18 cellular contexts compared by ENCODE assay signal in the genomic region with DNA sequence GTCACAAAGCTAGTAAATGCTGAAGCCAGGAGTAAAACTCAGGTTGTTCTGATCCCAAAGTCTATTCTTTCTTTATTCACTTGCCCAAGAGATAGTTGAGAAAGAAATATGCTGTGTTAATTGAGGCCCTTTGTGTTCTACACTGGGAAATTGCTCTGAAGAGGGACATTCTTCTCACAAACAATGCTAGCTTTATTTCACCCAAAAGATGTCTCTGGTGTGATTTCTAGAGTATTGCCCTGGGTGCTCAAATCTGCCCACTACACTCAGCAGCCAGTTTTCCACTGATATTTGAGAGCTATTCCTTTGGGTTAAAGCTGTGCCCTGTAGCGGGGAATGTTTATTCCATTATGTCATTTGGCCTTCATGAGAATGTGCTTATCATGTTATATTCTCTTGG. TPM values are rescaled to one million over a fixed set of nuclear protein-coding genes. Genes with fewer than 3 reads are reported as not detected.
DNase-seq lines count a peak whose midpoint lies in the region; ATAC-seq and TF ChIP-seq lines count a peak whose summit lies in the region.
"Had no signal": no experiment of that assay in that cellular context is flagged by ENCODE, and none has a peak within 500 bp of the region (broad histone marks: within the 10 kb centered on the region; RNA-seq: fewer than 3 reads in every experiment).

No MANE protein-coding gene starts in this region.

- H3K27me3 Mint-ChIP-seq in brain (peaks cover 3% of the 10 kb centered on the region), neural crest cell (ENCODE audit: low read depth) (no peaks in the 10 kb centered on the region)
- H3K27me3 Mint-ChIP-seq: CD4-positive, alpha-beta T cell had no signal

- TF ChIP-seq CTCF in brain (conservative IDR thresholded peaks at IDR 0.05) (no peak), neural crest cell (conservative IDR thresholded peaks at IDR 0.05) (no peak), osteoblast (IDR thresholded peaks at IDR 0.05; ENCODE audit: extremely low read depth, low read depth, low read length) (no peak)

- H3K4me1 Mint-ChIP-seq in brain (peaks cover 64% of the 10 kb centered on the region), neural crest cell (peaks cover 46% of the 10 kb centered on the region)

- H3K4me2 ChIP-seq in osteoblast (ENCODE audit: insufficient read depth, low read length) = no peak overlapping the region

- H3K27ac Mint-ChIP-seq in brain (peak overlapping the region in 3 of 5 experiments; percentile 2 to 21 (median 5)), neural crest cell (ENCODE audit: unreplicated experiment) (no peak overlapping the region)
- H3K27ac Mint-ChIP-seq: B cell; CD4-positive, alpha-beta T cell had no signal

- H3K4me3 ChIP-seq in osteoblast (ENCODE audit: insufficient read depth, low read length) = no peak overlapping the region
- H3K4me3 ChIP-seq: HAP-1 had no signal

- H3K9me3 ChIP-seq in osteoblast (ENCODE audit: low read depth, low read length) = no peaks in the 10 kb centered on the region
- H3K9me3 ChIP-seq: HAP-1 had no signal

- H2AFZ ChIP-seq in osteoblast (ENCODE audit: low read length) = no peak overlapping the region

- no peaks in the 10 kb centered on the region for H3K79me2 ChIP-seq in osteoblast (ENCODE audit: insufficient read depth, low read length)

- H3K4me1 ChIP-seq in osteoblast (ENCODE audit: insufficient read depth, low read length) = peaks cover 5% of the 10 kb centered on the region

- H3K36me3 ChIP-seq in osteoblast (ENCODE audit: insufficient read depth, low read length) = no peaks in the 10 kb centered on the region
- H3K36me3 ChIP-seq: HAP-1 had no signal

- H3K27me3 ChIP-seq in osteoblast (ENCODE audit: insufficient read depth, low read length) = peaks cover 7% of the 10 kb centered on the region

- peak; percentile 86 for DNase-seq in COLO829 (ENCODE audit: low spot score)
- DNase-seq in iris pigment epithelial cell (ENCODE audit: low read depth) = peak; percentile 36
- DNase-seq in neural crest cell (ENCODE audit: low read depth, low spot score) = no peak
- DNase-seq in hepatic stellate cell (ENCODE audit: low spot score) = no peak
- DNase-seq in osteoblast (ENCODE audit: insufficient read length, low spot score, missing footprints) = no peak
- no peak for DNase-seq in stimulated activated CD4-positive, alpha-beta T cell treated with anti-CD3 and anti-CD28 coated beads, Interleukin-15, amount 100 ng/mL, for 24 hours
- DNase-seq: 8988T; ACHN; C1 segment of cervical spinal cord; CD4-positive, alpha-beta T cell; DMS79; GOT3 had no signal

- H3K9me3 Mint-ChIP-seq in brain (no peaks in the 10 kb centered on the region), neural crest cell (no peaks in the 10 kb centered on the region)
- H3K9me3 Mint-ChIP-seq: CD4-positive, alpha-beta T cell had no signal

- no peak for ATAC-seq in HG03342 (IDR thresholded peaks at IDR 0.05; ENCODE audit: unreplicated experiment)
- ATAC-seq: HepG2 had no signal

- no peaks in the 10 kb centered on the region for H3K36me3 Mint-ChIP-seq in brain
- no peaks in the 10 kb centered on the region for H3K36me3 Mint-ChIP-seq in neural crest cell (ENCODE audit: low read depth)

- H3K4me3 Mint-ChIP-seq in brain (no peak overlapping the region), neural crest cell (peak overlapping the region; percentile 4)
- H3K4me3 Mint-ChIP-seq: B cell; CD4-positive, alpha-beta T cell had no signal

- no peak overlapping the region for H3K27ac ChIP-seq in osteoblast (ENCODE audit: low read depth, low read length)

- H4K20me1 ChIP-seq in osteoblast (ENCODE audit: insufficient read depth, low read length) = no peaks in the 10 kb centered on the region

RNA-seq across cellular contexts. Expression of a gene that starts 20.9 kb away (rescaled TPM):
- polyA plus RNA-seq in brain (ENCODE audit: insufficient read depth, low read depth, low replicate concordance) = 2.8 TPM
- 2.3 and 3.0 TPM in 2 replicates for total RNA-seq in neural crest cell
- 2.2 and 3.5 TPM in 2 replicates for total RNA-seq in osteoblast
- total RNA-seq: G401 had no signal

Comparison
In these comparisons a context has a peak if more than half of its experiments do, and no peak if none do; other contexts are left out.
1. DNase-seq: peak in COLO829 (single experiment) and iris pigment epithelial cell (single experiment); none in neural crest cell (single experiment), hepatic stellate cell (single experiment), osteoblast (single experiment) and stimulated activated CD4-positive, alpha-beta T cell treated with anti-CD3 and anti-CD28 coated beads, Interleukin-15, amount 100 ng/mL, for 24 hours (single experiment).